In genomic region chrX:6223516-6223915, GRCh38 we compare ENCODE assay signal across 27 cellular contexts. TPM values are rescaled to one million over a fixed set of nuclear protein-coding genes. Genes with fewer than 3 reads are reported as not detected.
DNase-seq lines count a peak whose midpoint lies in the region; ATAC-seq and TF ChIP-seq lines count a peak whose summit lies in the region.
"Had no signal": no experiment of that assay in that cellular context is flagged by ENCODE, and none has a peak within 500 bp of the region (broad histone marks: within the 10 kb centered on the region; RNA-seq: fewer than 3 reads in every experiment).

No MANE protein-coding gene starts in this region.

- no peak overlapping the region for H3K27ac ChIP-seq in HUES6 (ENCODE audit: low read depth, low read length)
- no peak overlapping the region for H3K27ac ChIP-seq in lower lobe of right lung
- H3K27ac ChIP-seq: 22Rv1, C4-2B, esophagus squamous epithelium, suprapubic skin had no signal

- ATAC-seq in lower lobe of right lung: no peak
- no peak for ATAC-seq in activated T-helper 17 cell treated with anti-CD3 and anti-CD28 coated beads, Interleukin-2, amount 50 U/mL, for 72 hours (replicated peaks)
- ATAC-seq in GM19023 (IDR thresholded peaks at IDR 0.05; ENCODE audit: unreplicated experiment): no peak
- ATAC-seq: activated CD8-positive, alpha-beta T cell treated with anti-CD3 and anti-CD28 coated beads for 36 hours; left cardiac atrium had no signal

- H3K4me3 Mint-ChIP-seq in brain (peak overlapping the region; percentile 83 to 96 (median 87)), type B pancreatic cell (peak overlapping the region; percentile 40)
- H3K4me3 Mint-ChIP-seq in activated T-helper 17 cell treated with anti-CD3 and anti-CD28 coated beads, Interleukin-2, amount 50 U/mL, for 72 hours: no peak overlapping the region
- H3K4me3 Mint-ChIP-seq: activated CD8-positive, alpha-beta T cell treated with anti-CD3 and anti-CD28 coated beads for 36 hours; activated naive CD8-positive, alpha-beta T cell treated with anti-CD3 and anti-CD28 coated beads for 36 hours; dendritic cell treated with granulocyte-macrophage colony-stimulating factor and Interleukin-4, amounts not matched to agents 40 ng/mL and 50 ng/mL, for 4 days had no signal

- no peaks in the 10 kb centered on the region for H3K36me3 ChIP-seq in HUES6 (ENCODE audit: control insufficient read depth, insufficient read depth, low read length)
- H3K36me3 ChIP-seq in lower lobe of right lung: no peaks in the 10 kb centered on the region
- H3K36me3 ChIP-seq: esophagus squamous epithelium, suprapubic skin had no signal

- H3K4me3 ChIP-seq in HUES6 (ENCODE audit: low read depth, low read length) (peak overlapping the region; percentile 38; the same call in 1 of the 2 replicates), lower lobe of right lung (no peak overlapping the region)
- H3K4me3 ChIP-seq: esophagus squamous epithelium, suprapubic skin had no signal

- H3K9me3 ChIP-seq in HUES6 (ENCODE audit: control insufficient read depth, insufficient read depth, low read depth, low read length) (no peaks in the 10 kb centered on the region), lower lobe of right lung (no peaks in the 10 kb centered on the region)
- H3K9me3 ChIP-seq: esophagus squamous epithelium, suprapubic skin had no signal

- intact Hi-C loops in lower lobe of right lung (cut with DNase I): no loop called here

- H3K27me3 ChIP-seq in HUES6 (ENCODE audit: control insufficient read depth, insufficient read depth, low read length) (peaks cover 13% of the 10 kb centered on the region; the same call in 1 of the 2 replicates), lower lobe of right lung (ENCODE audit: low read depth) (peaks cover 5% of the 10 kb centered on the region)

- no peak overlapping the region for H3K9ac ChIP-seq in HUES6 (ENCODE audit: low read length)

- H3K4me1 ChIP-seq in HUES6 (ENCODE audit: control insufficient read depth, insufficient read depth, low read length) (peaks cover 35% of the 10 kb centered on the region), lower lobe of right lung (no peaks in the 10 kb centered on the region)

- H3K36me3 Mint-ChIP-seq in brain (peaks cover 8% of the 10 kb centered on the region), type B pancreatic cell (no peaks in the 10 kb centered on the region)
- no peaks in the 10 kb centered on the region for H3K36me3 Mint-ChIP-seq in activated T-helper 17 cell treated with anti-CD3 and anti-CD28 coated beads, Interleukin-2, amount 50 U/mL, for 72 hours (ENCODE audit: low read depth)
- H3K36me3 Mint-ChIP-seq: activated naive CD8-positive, alpha-beta T cell treated with anti-CD3 and anti-CD28 coated beads for 36 hours had no signal

- peaks cover 19% of the 10 kb centered on the region for H3K27me3 Mint-ChIP-seq in brain
- H3K27me3 Mint-ChIP-seq in type B pancreatic cell: peaks cover 13% of the 10 kb centered on the region
- peaks cover 8% of the 10 kb centered on the region for H3K27me3 Mint-ChIP-seq in activated T-helper 17 cell treated with anti-CD3 and anti-CD28 coated beads, Interleukin-2, amount 50 U/mL, for 72 hours

- DNase-seq in DMS153 (lab: John Stamatoyannopoulos, UW): peak; percentile 12
- no peak for DNase-seq in DMS153 treated with DMSO at 0.1 percent for 48 hours (lab: John Stamatoyannopoulos, UW; ENCODE audit: unreplicated experiment)
- no peak for DNase-seq in type B pancreatic cell (ENCODE audit: extremely low spot score, unreplicated experiment)
- no peak for DNase-seq in lower lobe of right lung
- DNase-seq: activated CD8-positive, alpha-beta T cell treated with anti-CD3 and anti-CD28 coated beads for 36 hours; activated naive CD8-positive, alpha-beta T cell treated with anti-CD3 and anti-CD28 coated beads for 36 hours; aorta; caudate nucleus; esophagus squamous epithelium; HCEC 1CT; IMR-90; left cardiac atrium; mesenchymal stem cell; NCI-H1417 treated with DMSO at 0.1 percent for 48 hours; NCI-H2081; OCI-M1; stimulated activated CD4-positive, alpha-beta T cell treated with anti-CD3 and anti-CD28 coated beads, Interleukin-15, amount 100 ng/mL, for 24 hours; stimulated activated naive CD4-positive, alpha-beta T cell; T-helper 2 cell had no signal

- H3K9me3 Mint-ChIP-seq in brain (no peaks in the 10 kb centered on the region), type B pancreatic cell (no peaks in the 10 kb centered on the region)
- no peaks in the 10 kb centered on the region for H3K9me3 Mint-ChIP-seq in activated T-helper 17 cell treated with anti-CD3 and anti-CD28 coated beads, Interleukin-2, amount 50 U/mL, for 72 hours
- H3K9me3 Mint-ChIP-seq: activated CD8-positive, alpha-beta T cell treated with anti-CD3 and anti-CD28 coated beads for 36 hours; dendritic cell treated with granulocyte-macrophage colony-stimulating factor and Interleukin-4, amounts not matched to agents 40 ng/mL and 50 ng/mL, for 4 days had no signal

- H3K27ac Mint-ChIP-seq in brain: peak overlapping the region in 3 of 5 experiments; percentile 81 to 92 (median 89)
- no peak overlapping the region for H3K27ac Mint-ChIP-seq in type B pancreatic cell
- no peak overlapping the region for H3K27ac Mint-ChIP-seq in activated T-helper 17 cell treated with anti-CD3 and anti-CD28 coated beads, Interleukin-2, amount 50 U/mL, for 72 hours
- H3K27ac Mint-ChIP-seq: activated CD8-positive, alpha-beta T cell treated with anti-CD3 and anti-CD28 coated beads for 36 hours; activated naive CD8-positive, alpha-beta T cell treated with anti-CD3 and anti-CD28 coated beads for 36 hours; dendritic cell treated with granulocyte-macrophage colony-stimulating factor and Interleukin-4, amounts not matched to agents 40 ng/mL and 50 ng/mL, for 4 days had no signal

- H3K4me1 Mint-ChIP-seq in brain (peaks cover 47% of the 10 kb centered on the region), type B pancreatic cell (ENCODE audit: unreplicated experiment) (peaks cover 12% of the 10 kb centered on the region)
- H3K4me1 Mint-ChIP-seq in activated T-helper 17 cell treated with anti-CD3 and anti-CD28 coated beads, Interleukin-2, amount 50 U/mL, for 72 hours: no peaks in the 10 kb centered on the region
- H3K4me1 Mint-ChIP-seq: activated naive CD8-positive, alpha-beta T cell treated with anti-CD3 and anti-CD28 coated beads for 36 hours had no signal

- TF ChIP-seq CTCF in brain (conservative IDR thresholded peaks at IDR 0.05) (no peak), type B pancreatic cell (conservative IDR thresholded peaks at IDR 0.05) (no peak), lower lobe of right lung (IDR thresholded peaks at IDR 0.05) (no peak)

RNA-seq across cellular contexts. Expression of gene NLGN4X, which starts 5.2 kb away (rescaled TPM):
- 17.4 TPM for polyA plus RNA-seq in brain (ENCODE audit: insufficient read depth, low read depth, low replicate concordance)
- 18.1 and 51.5 TPM in 2 replicates for total RNA-seq in type B pancreatic cell (ENCODE audit: low replicate concordance)
- total RNA-seq in lower lobe of right lung: 4.8 TPM
- not detected for total RNA-seq in activated T-helper 17 cell treated with anti-CD3 and anti-CD28 coated beads, Interleukin-2, amount 50 U/mL, for 72 hours
- total RNA-seq: activated CD8-positive, alpha-beta T cell treated with anti-CD3 and anti-CD28 coated beads for 36 hours; activated naive CD8-positive, alpha-beta T cell treated with anti-CD3 and anti-CD28 coated beads for 36 hours; IMR-90 had no signal
- polyA plus RNA-seq: IMR-90 had no signal

Comparison
In these comparisons a context has a peak if more than half of its experiments do, and no peak if none do; other contexts are left out.
1. H3K27ac Mint-ChIP-seq: peak in brain (3 of 5); none in type B pancreatic cell (single experiment) and activated T-helper 17 cell treated with anti-CD3 and anti-CD28 coated beads, Interleukin-2, amount 50 U/mL, for 72 hours (single experiment).